Comparison of ENCODE assay signal across 23 cellular contexts in genomic region chr5:178225174-178225573, GRCh38. TPM values are rescaled to one million over a fixed set of nuclear protein-coding genes. Genes with fewer than 3 reads are reported as not detected.
"Had no signal": no experiment of that assay in that cellular context is flagged by ENCODE, and none has a peak within 500 bp of the region (broad histone marks: within the 10 kb centered on the region; RNA-seq: fewer than 3 reads in every experiment).

No MANE protein-coding gene starts in this region.

- DNase-seq: activated CD4-positive, alpha-beta memory T cell treated with anti-CD3 and anti-CD28 coated beads, Interleukin-2, amount 10 ng/mL, durations not matched to agents 7 days and 5 days; activated CD4-positive, alpha-beta T cell treated with anti-CD3 and anti-CD28 coated beads, Interleukin-2, amount 10 ng/mL, durations not matched to agents 24 days and 14 days; activated gamma-delta T cell; activated naive CD4-positive, alpha-beta T cell treated with anti-CD3 and anti-CD28 coated beads, Interleukin-2, amount 50 U/mL, for 16 hours; activated naive CD8-positive, alpha-beta T cell treated with anti-CD3 and anti-CD28 coated beads, Interleukin-2, amount 50 U/mL, for 24 hours; effector memory CD4-positive, alpha-beta T cell; foreskin keratinocyte; hippocampal formation; midbrain; small intestine; stimulated activated CD4-positive, alpha-beta T cell treated with anti-CD3 and anti-CD28 coated beads, Interleukin-15, amount 100 ng/mL, for 24 hours; stimulated activated naive B cell treated with anti-CD40 and anti-IgM and Interleukin-4, amounts not matched to agents 10 μg/mL and 1 μg/mL and 100 μg/mL, for 72 hours; SW 1271; uterus had no signal

- H3K4me3 ChIP-seq: uterus had no signal

- H3K27me3 ChIP-seq: foreskin keratinocyte, uterus had no signal

- H3K27me3 Mint-ChIP-seq: activated CD4-positive, alpha-beta memory T cell treated with anti-CD3 and anti-CD28 coated beads, Interleukin-2, amount 10 ng/mL, durations not matched to agents 7 days and 5 days; activated CD4-positive, alpha-beta T cell treated with anti-CD3 and anti-CD28 coated beads, Interleukin-2, amount 10 ng/mL, durations not matched to agents 24 days and 14 days; activated naive CD8-positive, alpha-beta T cell treated with anti-CD3 and anti-CD28 coated beads, Interleukin-2, amount 50 U/mL, for 24 hours; stimulated activated naive B cell treated with anti-CD40 and anti-IgM and Interleukin-4, amounts not matched to agents 10 μg/mL and 1 μg/mL and 100 μg/mL, for 72 hours had no signal

- H3K9me3 ChIP-seq: uterus had no signal

- H3K4me1 ChIP-seq: uterus had no signal

- H3K27ac Mint-ChIP-seq: activated CD4-positive, alpha-beta T cell treated with anti-CD3 and anti-CD28 coated beads, Interleukin-2, amount 10 ng/mL, durations not matched to agents 24 days and 14 days; activated naive CD8-positive, alpha-beta T cell treated with anti-CD3 and anti-CD28 coated beads, Interleukin-2, amount 50 U/mL, for 24 hours; activated T-helper 1 cell treated with anti-CD3 and anti-CD28 coated beads, Interleukin-12 subunit alpha, Interleukin-12 subunit beta, Interleukin-2, Interleukin-4 antibody, amounts not matched to agents 30 ng/mL and 10 ng/mL and 1 ng/mL, durations not matched to agents 14 hours and 24 hours and 36 hours; nephron; stimulated activated naive B cell treated with anti-CD40 and anti-IgM and Interleukin-4, amounts not matched to agents 10 μg/mL and 1 μg/mL and 100 μg/mL, for 72 hours had no signal

- H3K27ac ChIP-seq: foreskin keratinocyte, uterus had no signal

- H3K36me3 ChIP-seq: uterus had no signal

- H3K9me3 Mint-ChIP-seq: activated CD4-positive, alpha-beta memory T cell treated with anti-CD3 and anti-CD28 coated beads, Interleukin-2, amount 10 ng/mL, durations not matched to agents 7 days and 5 days; activated CD4-positive, alpha-beta T cell treated with anti-CD3 and anti-CD28 coated beads, Interleukin-2, amount 10 ng/mL, durations not matched to agents 24 days and 14 days; activated naive CD8-positive, alpha-beta T cell treated with anti-CD3 and anti-CD28 coated beads, Interleukin-2, amount 50 U/mL, for 24 hours; activated T-helper 1 cell treated with anti-CD3 and anti-CD28 coated beads, Interleukin-12 subunit alpha, Interleukin-12 subunit beta, Interleukin-2, Interleukin-4 antibody, amounts not matched to agents 30 ng/mL and 10 ng/mL and 1 ng/mL, durations not matched to agents 14 hours and 24 hours and 36 hours; nephron had no signal

- H3K4me3 Mint-ChIP-seq: activated CD4-positive, alpha-beta memory T cell treated with anti-CD3 and anti-CD28 coated beads, Interleukin-2, amount 10 ng/mL, durations not matched to agents 7 days and 5 days; activated CD4-positive, alpha-beta T cell treated with anti-CD3 and anti-CD28 coated beads, Interleukin-2, amount 10 ng/mL, durations not matched to agents 24 days and 14 days; activated naive CD8-positive, alpha-beta T cell treated with anti-CD3 and anti-CD28 coated beads, Interleukin-2, amount 50 U/mL, for 24 hours; activated T-helper 1 cell treated with anti-CD3 and anti-CD28 coated beads, Interleukin-12 subunit alpha, Interleukin-12 subunit beta, Interleukin-2, Interleukin-4 antibody, amounts not matched to agents 30 ng/mL and 10 ng/mL and 1 ng/mL, durations not matched to agents 14 hours and 24 hours and 36 hours; nephron; stimulated activated naive B cell treated with anti-CD40 and anti-IgM and Interleukin-4, amounts not matched to agents 10 μg/mL and 1 μg/mL and 100 μg/mL, for 72 hours had no signal

- ATAC-seq: activated CD4-positive, CD25-positive, alpha-beta regulatory T cell treated with anti-CD3 and anti-CD28 coated beads, Interleukin-2, amount 50 U/mL, for 24 hours; activated naive CD8-positive, alpha-beta T cell treated with anti-CD3 and anti-CD28 coated beads, Interleukin-2, amount 50 U/mL, for 24 hours; foreskin keratinocyte; sciatic nerve; stimulated activated naive B cell treated with anti-CD40 and anti-IgM and Interleukin-4, amounts not matched to agents 10 μg/mL and 1 μg/mL and 100 μg/mL, for 72 hours had no signal

RNA-seq across cellular contexts. Expression of gene GMCL2, which starts 38.0 kb away (rescaled TPM):
- total RNA-seq: activated CD4-positive, alpha-beta memory T cell treated with anti-CD3 and anti-CD28 coated beads, Interleukin-2, amount 10 ng/mL, durations not matched to agents 7 days and 5 days; activated CD4-positive, alpha-beta T cell treated with anti-CD3 and anti-CD28 coated beads, Interleukin-2, amount 10 ng/mL, durations not matched to agents 24 days and 14 days; activated T-helper 1 cell treated with anti-CD3 and anti-CD28 coated beads, Interleukin-12 subunit alpha, Interleukin-12 subunit beta, Interleukin-2, Interleukin-4 antibody, amounts not matched to agents 30 ng/mL and 10 ng/mL and 1 ng/mL, durations not matched to agents 14 hours and 24 hours and 36 hours; dermis microvascular lymphatic vessel endothelial cell; foreskin keratinocyte; lung microvascular endothelial cell; myocyte; sciatic nerve; T-helper 2 cell treated with Interferon-gamma antibody and Interleukin-4, amounts not matched to agents 100 ng/mL and 5 ng/mL, for 36 hours; temporal lobe; uterus had no signal
